ENCODE assay signal across 8 cellular contexts in genomic region chr11:117946842-117947526, GRCh38. TPM values are rescaled to one million over a fixed set of nuclear protein-coding genes. Genes with fewer than 3 reads are reported as not detected.
DNase-seq lines count a peak whose midpoint lies in the region; ATAC-seq and TF ChIP-seq lines count a peak whose summit lies in the region.

No MANE protein-coding gene starts in this region.

- peak overlapping the region; percentile 67 for H3K27ac Mint-ChIP-seq in activated CD4-positive, alpha-beta T cell treated with anti-CD3 and anti-CD28 coated beads, Interleukin-2, amount 10 ng/mL, durations not matched to agents 24 days and 14 days

- H3K4me1 Mint-ChIP-seq in activated CD4-positive, alpha-beta T cell treated with anti-CD3 and anti-CD28 coated beads, Interleukin-2, amount 10 ng/mL, durations not matched to agents 24 days and 14 days: peaks cover 79% of the 10 kb centered on the region

- no peaks in the 10 kb centered on the region for H3K9me3 ChIP-seq in right lobe of liver

- TF ChIP-seq CTCF in right lobe of liver (IDR thresholded peaks at IDR 0.05): peak; percentile 91 to 99 (median 96)

- TF ChIP-seq POLR2A in right lobe of liver (IDR thresholded peaks at IDR 0.05): no peak

- H3K36me3 ChIP-seq in right lobe of liver: no peaks in the 10 kb centered on the region

- peak overlapping the region; percentile 4 for H3K4me3 Mint-ChIP-seq in activated CD4-positive, alpha-beta T cell treated with anti-CD3 and anti-CD28 coated beads, Interleukin-2, amount 10 ng/mL, durations not matched to agents 24 days and 14 days

- H3K27ac ChIP-seq in right lobe of liver: no peak overlapping the region

- DNase-seq in DMS79 (lab: John Stamatoyannopoulos, UW) (peak; percentile 91), NCI-H69 (lab: John Stamatoyannopoulos, UW) (peak; percentile 91), dedifferentiated amniotic fluid mesenchymal stem cell (ENCODE audit: extremely low spot score) (peak; percentile 87), right lobe of liver (peak; percentile 84 to 88 (median 84))
- DNase-seq in activated CD4-positive, alpha-beta T cell treated with anti-CD3 and anti-CD28 coated beads, Interleukin-2, amount 10 ng/mL, durations not matched to agents 24 days and 14 days: peak; percentile 95
- peak; percentile 73 to 83 (median 78) for DNase-seq in stimulated activated CD4-positive, alpha-beta T cell treated with anti-CD3 and anti-CD28 coated beads, TNF-alpha, amount 100 ng/mL, for 24 hours (ENCODE audit: low read depth in 3 of 3)

- intact Hi-C loops in activated CD4-positive, alpha-beta T cell treated with anti-CD3 and anti-CD28 coated beads, Interleukin-2, amount 10 ng/mL, durations not matched to agents 24 days and 14 days (cut with micrococcal nuclease): loop anchor here (1.0 to 5.0 kb wide), 2 partner anchors 40 to 103 kb away; no protein-coding TSS in a partner anchor
- intact Hi-C loops in right lobe of liver (cut with DNase I): loop anchor here (5.0 to 10.0 kb wide), 2 partner anchors 105 to 112 kb away; no protein-coding TSS in a partner anchor

- no peaks in the 10 kb centered on the region for H3K4me1 ChIP-seq in right lobe of liver

- no peak overlapping the region for H3K4me3 ChIP-seq in right lobe of liver

- H3K36me3 Mint-ChIP-seq in activated CD4-positive, alpha-beta T cell treated with anti-CD3 and anti-CD28 coated beads, Interleukin-2, amount 10 ng/mL, durations not matched to agents 24 days and 14 days (ENCODE audit: low read depth): peaks cover 5% of the 10 kb centered on the region

- peaks cover 3% of the 10 kb centered on the region for H3K27me3 Mint-ChIP-seq in activated CD4-positive, alpha-beta T cell treated with anti-CD3 and anti-CD28 coated beads, Interleukin-2, amount 10 ng/mL, durations not matched to agents 24 days and 14 days

- no peaks in the 10 kb centered on the region for H3K27me3 ChIP-seq in right lobe of liver

- WGBS in right lobe of liver (ENCODE audit: insufficient coverage, low coverage, low lambda C conversion rate, missing lambda C conversion rate): 37% methylated on average over 5 of the region's 7 CpGs

- ATAC-seq in HG03432 (IDR thresholded peaks at IDR 0.05; ENCODE audit: unreplicated experiment) (peak; percentile 53), right lobe of liver (peak; percentile 92 to 97 (median 95)), HG02973 (IDR thresholded peaks at IDR 0.05; ENCODE audit: unreplicated experiment) (no peak)

- H3K9me3 Mint-ChIP-seq in activated CD4-positive, alpha-beta T cell treated with anti-CD3 and anti-CD28 coated beads, Interleukin-2, amount 10 ng/mL, durations not matched to agents 24 days and 14 days: peaks cover 5% of the 10 kb centered on the region

RNA-seq across cellular contexts. Expression of gene TMPRSS13, which starts 17.8 kb away (rescaled TPM):
- 1.2 and 1.5 TPM in 2 replicates for total RNA-seq in activated CD4-positive, alpha-beta T cell treated with anti-CD3 and anti-CD28 coated beads, Interleukin-2, amount 10 ng/mL, durations not matched to agents 24 days and 14 days
- under 1 TPM in 3 of 6 experiments, not detected in 3; 0.09 to 0.61 (median 0.12) TPM for total RNA-seq in right lobe of liver

RNA-seq across cellular contexts. Expression of gene IL10RA, which starts 39.2 kb away (rescaled TPM):
- total RNA-seq in activated CD4-positive, alpha-beta T cell treated with anti-CD3 and anti-CD28 coated beads, Interleukin-2, amount 10 ng/mL, durations not matched to agents 24 days and 14 days: 86.6 and 89.9 TPM in 2 replicates
- 10 to 100 TPM in 2 of 6 experiments, 1 to 10 TPM in 4; 4.9 to 17.9 (median 7.4) TPM for total RNA-seq in right lobe of liver
